1 cellular context compared by ENCODE assay signal in the genomic region with DNA sequence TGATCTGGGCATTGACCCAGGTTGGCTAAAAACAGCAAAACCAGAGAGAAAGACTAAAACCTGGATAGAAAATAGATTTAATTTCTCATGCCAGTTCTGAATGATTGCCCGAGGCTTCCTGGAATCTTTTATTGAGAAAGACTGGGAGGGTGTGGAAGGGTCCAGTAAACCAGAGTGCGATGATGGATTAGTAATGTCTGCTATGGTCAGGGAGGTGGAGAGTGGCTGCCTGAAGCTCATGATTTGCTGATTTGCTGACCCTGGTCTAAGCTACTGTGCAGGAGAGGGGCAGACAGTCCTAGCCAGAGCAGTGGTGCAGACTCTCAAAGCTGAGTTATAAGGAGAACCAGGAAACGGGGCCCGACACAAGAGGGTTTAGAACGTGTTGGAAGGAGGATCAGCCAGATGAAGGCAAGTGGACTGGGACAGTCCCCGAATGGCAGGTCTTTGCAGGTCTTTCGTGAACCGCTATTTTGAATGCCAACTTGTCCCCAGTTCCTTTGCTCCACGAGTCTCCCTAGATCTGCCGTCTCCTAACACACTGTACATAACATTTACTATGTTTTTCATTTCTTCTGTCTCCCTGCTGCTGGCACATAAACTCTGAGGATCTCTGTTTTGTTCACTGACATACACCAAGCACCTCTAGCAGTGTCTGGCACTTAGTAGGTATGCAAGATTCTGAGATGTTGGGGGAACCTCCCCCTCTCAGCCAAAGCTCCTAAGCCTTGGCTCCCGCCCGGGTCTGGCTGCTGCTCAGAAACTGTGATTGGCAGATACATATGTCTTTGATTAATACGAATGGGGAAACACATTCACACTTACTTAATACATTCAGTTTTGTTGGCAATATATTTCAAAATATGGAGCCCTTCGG.
TF ChIP-seq lines count a peak whose summit lies in the region.

No MANE protein-coding gene starts in this region.

TF ChIP-seq in H1, 55 proteins besides CTCF, POLR2A, EP300 and RAD21:
- TF ChIP-seq TEAD4 (IDR thresholded peaks at IDR 0.05; ENCODE audit: low read depth, low read length): no peak
- TF ChIP-seq HDAC6 (IDR thresholded peaks at IDR 0.05; ENCODE audit: low read depth, low read length): no peak
- TF ChIP-seq, protein P1, sequence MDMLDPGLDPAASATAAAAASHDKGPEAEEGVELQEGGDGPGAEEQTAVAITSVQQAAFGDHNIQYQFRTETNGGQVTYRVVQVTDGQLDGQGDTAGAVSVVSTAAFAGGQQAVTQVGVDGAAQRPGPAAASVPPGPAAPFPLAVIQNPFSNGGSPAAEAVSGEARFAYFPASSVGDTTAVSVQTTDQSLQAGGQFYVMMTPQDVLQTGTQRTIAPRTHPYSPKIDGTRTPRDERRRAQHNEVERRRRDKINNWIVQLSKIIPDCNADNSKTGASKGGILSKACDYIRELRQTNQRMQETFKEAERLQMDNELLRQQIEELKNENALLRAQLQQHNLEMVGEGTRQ (IDR thresholded peaks at IDR 0.05; ENCODE audit: low read length): no peak
- no peak for TF ChIP-seq EZH2 (IDR thresholded peaks at IDR 0.05; ENCODE audit: low read depth, low read length, severe bottlenecking)
